9 cellular contexts compared by ENCODE assay signal in the genomic region with DNA sequence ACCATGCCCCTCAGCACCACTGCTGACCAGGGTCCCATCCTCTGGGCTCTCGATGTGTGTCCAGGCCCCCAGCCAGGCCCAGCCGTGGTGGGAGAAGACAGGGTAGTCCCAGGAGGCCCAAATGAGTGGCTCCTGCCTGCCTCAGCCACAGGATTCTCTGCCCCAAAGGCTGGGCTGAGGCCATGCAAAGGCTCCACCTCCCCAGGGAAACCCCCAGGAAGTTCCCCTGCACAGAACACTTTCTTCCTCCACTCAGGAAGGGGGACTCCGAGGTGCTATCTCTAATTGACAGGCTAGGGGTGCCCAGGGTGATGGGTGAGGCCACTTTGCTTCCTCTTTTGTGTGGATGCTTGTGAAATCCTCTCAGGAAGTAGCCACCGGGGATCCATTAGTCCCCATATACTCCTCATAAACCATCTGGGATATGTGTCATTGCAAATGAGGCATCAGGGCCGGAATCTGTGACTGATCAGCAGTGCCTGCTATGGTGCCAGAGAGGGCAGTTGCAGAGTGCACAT. TPM values are rescaled to one million over a fixed set of nuclear protein-coding genes. Genes with fewer than 3 reads are reported as not detected.
DNase-seq lines count a peak whose midpoint lies in the region; ATAC-seq and TF ChIP-seq lines count a peak whose summit lies in the region.
"Had no signal": no experiment of that assay in that cellular context is flagged by ENCODE, and none has a peak within 500 bp of the region (broad histone marks: within the 10 kb centered on the region; RNA-seq: fewer than 3 reads in every experiment).

No MANE protein-coding gene starts in this region.

- H3F3A ChIP-seq in MM.1S (ENCODE audit: insufficient read depth, low read length) (no peaks in the 10 kb centered on the region), smooth muscle cell (ENCODE audit: low read depth) (no peaks in the 10 kb centered on the region)

- no peaks in the 10 kb centered on the region for H3K9me3 Mint-ChIP-seq in naive B cell

- 86% methylated on average over 5 of the region's 5 CpGs for WGBS in smooth muscle cell (ENCODE audit: low lambda C conversion rate)

- no peaks in the 10 kb centered on the region for H4K20me1 ChIP-seq in MM.1S (ENCODE audit: insufficient read depth, low read length)
- no peaks in the 10 kb centered on the region for H4K20me1 ChIP-seq in smooth muscle cell (ENCODE audit: low read depth)

- TF ChIP-seq CTCF in MM.1S (IDR thresholded peaks at IDR 0.05; ENCODE audit: low read length): no peak
- no peak for TF ChIP-seq CTCF in smooth muscle cell (IDR thresholded peaks at IDR 0.05; ENCODE audit: borderline replicate concordance, insufficient read depth, poor library complexity, severe bottlenecking)

- no peaks in the 10 kb centered on the region for H3K27me3 ChIP-seq in MM.1S (replicated peaks; ENCODE audit: insufficient read depth, low read length)
- no peaks in the 10 kb centered on the region for H3K27me3 ChIP-seq in smooth muscle cell (ENCODE audit: low read depth)

- no peaks in the 10 kb centered on the region for H3K9me3 ChIP-seq in MM.1S (replicated peaks; ENCODE audit: insufficient read depth, low read length)
- H3K9me3 ChIP-seq in smooth muscle cell (replicated peaks; ENCODE audit: low read depth): no peaks in the 10 kb centered on the region

- peak overlapping the region in 3 of 8 donors; percentile 10 to 44 (median 44) for H3K4me3 Mint-ChIP-seq in naive B cell

- H3K79me2 ChIP-seq in MM.1S (ENCODE audit: low read length): no peaks in the 10 kb centered on the region
- no peaks in the 10 kb centered on the region for H3K79me2 ChIP-seq in smooth muscle cell (ENCODE audit: low read depth)

- peaks cover 9% of the 10 kb centered on the region; the same call in 1 of the 2 replicates for H3K4me1 ChIP-seq in MM.1S (ENCODE audit: low read length)
- no peaks in the 10 kb centered on the region for H3K4me1 ChIP-seq in smooth muscle cell (ENCODE audit: low read depth)

- H3K4me3 ChIP-seq in MM.1S (ENCODE audit: low read length) (no peak overlapping the region), smooth muscle cell (no peak overlapping the region)
- H3K4me3 ChIP-seq: K562 had no signal

- ATAC-seq in GM18858 (IDR thresholded peaks at IDR 0.05; ENCODE audit: unreplicated experiment) (peak; percentile 78), GM21576 (IDR thresholded peaks at IDR 0.05; ENCODE audit: unreplicated experiment) (peak; percentile 64), naive B cell (ENCODE audit: low read depth in 2 of 2) (peak; percentile 89 to 94)
- ATAC-seq: K562 had no signal

- H3K27ac ChIP-seq in MM.1S (ENCODE audit: low read length) (no peak overlapping the region), smooth muscle cell (ENCODE audit: low read depth) (no peak overlapping the region)

- H3K36me3 ChIP-seq in MM.1S (replicated peaks; ENCODE audit: insufficient read depth, low read length) (no peaks in the 10 kb centered on the region), smooth muscle cell (ENCODE audit: low read depth) (no peaks in the 10 kb centered on the region)

- H3K27ac Mint-ChIP-seq in naive B cell: peak overlapping the region in 4 of 6 donors; percentile 3 to 80 (median 48)

- H2AFZ ChIP-seq in MM.1S (ENCODE audit: low read length) (no peak overlapping the region), smooth muscle cell (ENCODE audit: low read depth) (no peak overlapping the region)

- no peaks in the 10 kb centered on the region for H3K36me3 Mint-ChIP-seq in naive B cell

- H3K9me2 ChIP-seq in MM.1S (replicated peaks; ENCODE audit: insufficient read depth, low read length): no peaks in the 10 kb centered on the region

- H3K4me1 Mint-ChIP-seq in naive B cell: peaks cover 21 to 30% (median 23%) of the 10 kb centered on the region in 3 donors

- DNase-seq in MM.1S: peak; percentile 3
- DNase-seq in naive B cell: peak; percentile 19
- no peak for DNase-seq in NCI-H187 (lab: John Stamatoyannopoulos, UW)
- no peak for DNase-seq in HT-29 (ENCODE audit: low spot score)
- no peak for DNase-seq in HuH-7 (ENCODE audit: low spot score)
- no peak for DNase-seq in smooth muscle cell (lab: John Stamatoyannopoulos, UW; ENCODE audit: unreplicated experiment)

- H3K4me2 ChIP-seq in MM.1S (ENCODE audit: low read depth, low read length): no peak overlapping the region
- no peak overlapping the region for H3K4me2 ChIP-seq in smooth muscle cell

- peaks cover 11 to 76% (median 61%) of the 10 kb centered on the region in 3 donors for H3K27me3 Mint-ChIP-seq in naive B cell

- H3K9ac ChIP-seq in MM.1S (ENCODE audit: low read length) (no peak overlapping the region), smooth muscle cell (ENCODE audit: low read depth) (no peak overlapping the region)

RNA-seq across cellular contexts. Expression of gene TDRD7, which starts 23.1 kb away (rescaled TPM):
- polyA plus RNA-seq in naive B cell (ENCODE audit: low read depth in 6 of 6) (10 to 100 TPM in 2 of 6 donors, 1 to 10 TPM in 3, not detected in 1; 4.8 to 14.7 (median 9.5) TPM), smooth muscle cell (1.5 and 1.8 TPM in 2 replicates)
- 7.3 and 8.7 TPM in 2 replicates for total RNA-seq in HT-29 (2014; rRNA removed; shearing (Covaris generic))
- total RNA-seq in smooth muscle cell: 3.4 and 4.8 TPM in 2 replicates

Comparison
In these comparisons a context has a peak if more than half of its experiments do, and no peak if none do; other contexts are left out.
1. DNase-seq: peak in MM.1S (single experiment) and naive B cell (single experiment); none in NCI-H187 (0 of 2), HT-29 (single experiment), HuH-7 (single experiment) and smooth muscle cell (single experiment).
2. Peak in every context shown above with its lines, with median percentiles within 50 percentile points of each other: ATAC-seq.